In genomic region chr13:51420681-51421476, GRCh38 we compare ENCODE assay signal across 14 cellular contexts. TPM values are rescaled to one million over a fixed set of nuclear protein-coding genes. Genes with fewer than 3 reads are reported as not detected.
A peak's percentile ranks its signal among the peaks of the same experiment; 100 is the strongest.
DNase-seq lines count a peak whose midpoint lies in the region; ATAC-seq and TF ChIP-seq lines count a peak whose summit lies in the region.
"Had no signal": no experiment of that assay in that cellular context is flagged by ENCODE, and none has a peak within 500 bp of the region (broad histone marks: within the 10 kb centered on the region; RNA-seq: fewer than 3 reads in every experiment).

No MANE protein-coding gene starts in this region.

- H3K79me2 ChIP-seq in GM23338 (replicated peaks; ENCODE audit: insufficient read depth), result peaks cover 96% of the 10 kb centered on the region

- H3K36me3 ChIP-seq in CD4-positive, alpha-beta memory T cell (ENCODE audit: insufficient read depth, low read length), result no peaks in the 10 kb centered on the region
- H3K36me3 ChIP-seq in GM23338 (ENCODE audit: insufficient read depth), result peaks cover 6% of the 10 kb centered on the region; the same call in 1 of the 2 replicates
- H3K36me3 ChIP-seq: ascending aorta had no signal

- H3F3A ChIP-seq in GM23338 (replicated peaks; ENCODE audit: low read depth), result no peaks in the 10 kb centered on the region; the same call in 1 of the 2 replicates

- no peaks in the 10 kb centered on the region for H3K9me3 ChIP-seq in CD4-positive, alpha-beta memory T cell (ENCODE audit: control insufficient read depth in 1 of 2, low read length in 2 of 2)
- H3K9me3 ChIP-seq: ascending aorta, psoas muscle had no signal

- H2AFZ ChIP-seq in GM23338, result no peak overlapping the region

- peak overlapping the region; percentile 28 to 75 (median 67) for H3K4me3 Mint-ChIP-seq in CD4-positive, alpha-beta memory T cell
- no peak overlapping the region for H3K4me3 Mint-ChIP-seq in GM23338
- peak overlapping the region; percentile 9 to 23 for H3K4me3 Mint-ChIP-seq in activated T-cell treated with anti-CD3 and anti-CD28 coated beads, Interleukin-2, amount 50 U/mL, for 72 hours

- H3K4me2 ChIP-seq in GM23338, result no peak overlapping the region

- peaks cover 31 to 36% of the 10 kb centered on the region in 2 donors for H3K36me3 Mint-ChIP-seq in CD4-positive, alpha-beta memory T cell
- H3K36me3 Mint-ChIP-seq in GM23338 (ENCODE audit: low read depth), result peaks cover 39% of the 10 kb centered on the region
- H3K36me3 Mint-ChIP-seq in activated T-cell treated with anti-CD3 and anti-CD28 coated beads, Interleukin-2, amount 50 U/mL, for 72 hours (ENCODE audit: insufficient read depth in 2 of 2), result peaks cover 20 to 28% of the 10 kb centered on the region in 2 donors

- peak in 2 of 5 donors; percentile 6 to 16 for DNase-seq in CD4-positive, alpha-beta memory T cell
- DNase-seq in GM23338 (ENCODE audit: low spot score) (no peak), myocyte (ENCODE audit: low read depth) (peak; percentile 7), cerebellum (ENCODE audit: low spot score) (no peak), NCI-H2029 treated with DMSO at 0.1 percent for 48 hours (lab: John Stamatoyannopoulos, UW) (no peak), pons (ENCODE audit: low spot score) (no peak)
- no peak for DNase-seq in activated T-cell treated with anti-CD3 and anti-CD28 coated beads, Interleukin-2, amount 50 U/mL, for 72 hours
- no peak for DNase-seq in activated CD4-positive, CD25-positive, alpha-beta regulatory T cell (lab: John Stamatoyannopoulos, UW)
- DNase-seq: NCI-H1105; NCI-H510A; psoas muscle; stimulated activated CD4-positive, alpha-beta T cell treated with anti-CD3 and anti-CD28 coated beads, Interleukin-2, amount 100 ng/mL, for 24 hours had no signal

- intact Hi-C loops in CD4-positive, alpha-beta memory T cell (cut with micrococcal nuclease), result loop anchor here (2.0 kb wide), 1 partner anchor 16 kb away; no protein-coding TSS in a partner anchor

- no peaks in the 10 kb centered on the region for H3K9me2 ChIP-seq in GM23338 (ENCODE audit: insufficient read depth)

- H3K27ac ChIP-seq in CD4-positive, alpha-beta memory T cell (ENCODE audit: low read depth, low read length), result no peak overlapping the region
- H3K27ac ChIP-seq in GM23338 (ENCODE audit: low read depth), result 0 out of 2 replicates have a peak overlapping the region, but pooled peaks have one; percentile 11
- H3K27ac ChIP-seq: ascending aorta, psoas muscle had no signal

- no peaks in the 10 kb centered on the region for H4K20me1 ChIP-seq in GM23338 (replicated peaks; ENCODE audit: insufficient read depth)

- no peaks in the 10 kb centered on the region for H3K27me3 Mint-ChIP-seq in CD4-positive, alpha-beta memory T cell
- H3K27me3 Mint-ChIP-seq in GM23338 (ENCODE audit: insufficient read depth, low read depth, poor library complexity), result peaks cover 2% of the 10 kb centered on the region
- no peaks in the 10 kb centered on the region for H3K27me3 Mint-ChIP-seq in activated T-cell treated with anti-CD3 and anti-CD28 coated beads, Interleukin-2, amount 50 U/mL, for 72 hours (ENCODE audit: low read depth)

- H3K4me1 ChIP-seq in CD4-positive, alpha-beta memory T cell (ENCODE audit: insufficient read depth, low read length), result peaks cover 57% of the 10 kb centered on the region
- peaks cover 42% of the 10 kb centered on the region for H3K4me1 ChIP-seq in GM23338 (ENCODE audit: insufficient read depth)

- H3K27me3 ChIP-seq in CD4-positive, alpha-beta memory T cell (ENCODE audit: insufficient read depth, low read length), result no peaks in the 10 kb centered on the region
- H3K27me3 ChIP-seq in GM23338 (ENCODE audit: insufficient read depth), result no peaks in the 10 kb centered on the region
- H3K27me3 ChIP-seq: ascending aorta had no signal

- peaks cover 56 to 73% (median 63%) of the 10 kb centered on the region in 4 donors for H3K4me1 Mint-ChIP-seq in CD4-positive, alpha-beta memory T cell
- peaks cover 39% of the 10 kb centered on the region for H3K4me1 Mint-ChIP-seq in GM23338
- peaks cover 67% of the 10 kb centered on the region for H3K4me1 Mint-ChIP-seq in activated T-cell treated with anti-CD3 and anti-CD28 coated beads, Interleukin-2, amount 50 U/mL, for 72 hours (ENCODE audit: low read depth)

- no peak for TF ChIP-seq CTCF in GM23338 (conservative IDR thresholded peaks at IDR 0.05; ENCODE audit: low read depth in 2 of 2)

- ATAC-seq in GM23338, result no peak
- peak; percentile 38 to 60 for ATAC-seq in activated T-cell treated with anti-CD3 and anti-CD28 coated beads, Interleukin-2, amount 50 U/mL, for 72 hours (replicated peaks in 1 of 2)
- ATAC-seq: Panc1, psoas muscle had no signal

- CTCF ChIA-PET in CD4-positive, alpha-beta memory T cell (lab: Charles Lee; ENCODE audit: partially characterized antibody), result interaction anchor here (0.7 to 1.2 kb wide), 5 partner anchors 19 to 380 kb away, joined by 3 to 6 read pairs (median 4); no protein-coding TSS in a partner anchor

- peak overlapping the region; percentile 20 to 86 (median 77) for H3K27ac Mint-ChIP-seq in CD4-positive, alpha-beta memory T cell
- H3K27ac Mint-ChIP-seq in GM23338, result peak overlapping the region; percentile 76
- H3K27ac Mint-ChIP-seq in activated T-cell treated with anti-CD3 and anti-CD28 coated beads, Interleukin-2, amount 50 U/mL, for 72 hours, result peak overlapping the region; percentile 12

- H3K4me3 ChIP-seq in CD4-positive, alpha-beta memory T cell (ENCODE audit: low read length in 2 of 2), result no peak overlapping the region
- no peak overlapping the region for H3K4me3 ChIP-seq in GM23338
- H3K4me3 ChIP-seq: ascending aorta, psoas muscle had no signal

- H3K9me3 Mint-ChIP-seq in CD4-positive, alpha-beta memory T cell, result peaks cover 0 to 12% (median 3%) of the 10 kb centered on the region in 8 donors
- H3K9me3 Mint-ChIP-seq in GM23338, result peaks cover 16% of the 10 kb centered on the region
- H3K9me3 Mint-ChIP-seq in activated T-cell treated with anti-CD3 and anti-CD28 coated beads, Interleukin-2, amount 50 U/mL, for 72 hours, result peaks cover under 1 to 1% of the 10 kb centered on the region in 2 donors

- POLR2A ChIA-PET in CD4-positive, alpha-beta memory T cell (lab: Charles Lee; ENCODE audit: partially characterized antibody), result interaction anchor here (0.6 to 4.6 kb wide), 4 partner anchors 32 to 398 kb away, joined by 3 to 26 read pairs (median 4); partner anchors contain the start of gene INTS6

TF ChIP-seq in GM23338, 12 proteins besides CTCF, POLR2A, EP300 and RAD21:
- TF ChIP-seq ZNF114 (CRISPR knock-in tag; IDR thresholded peaks at IDR 0.05) (no peak), EZH2 (IDR thresholded peaks at IDR 0.05; ENCODE audit: low read depth, unreplicated experiment) (no peak), JUNB (IDR thresholded peaks at IDR 0.05; ENCODE audit: unreplicated experiment) (no peak), STAT1 (IDR thresholded peaks at IDR 0.05; ENCODE audit: unreplicated experiment) (no peak), EZH2phosphoT487 (IDR thresholded peaks at IDR 0.05; ENCODE audit: unreplicated experiment) (no peak), REST (IDR thresholded peaks at IDR 0.05; ENCODE audit: unreplicated experiment) (no peak), ZNF331 (CRISPR knock-in tag; IDR thresholded peaks at IDR 0.05; ENCODE audit: low read depth) (no peak)

RNA-seq across cellular contexts. Expression of gene INTS6, which starts 32.0 kb away (rescaled TPM):
- total RNA-seq in CD4-positive, alpha-beta memory T cell, result 10 to 100 TPM; 55.7 to 65.6 TPM
- 10 to 100 TPM; 15.4 to 28.0 TPM for polyA plus RNA-seq in CD4-positive, alpha-beta memory T cell
- 38.6 and 47.2 TPM in 2 replicates for total RNA-seq in GM23338 (2014; rRNA removed; shearing (Covaris generic))
- 24.8 and 25.1 TPM in 2 replicates for polyA plus RNA-seq in GM23338 (2016; fragmentation: Nextera tagmentation; extraction: Ambion mirVana)
- total RNA-seq in activated T-cell treated with anti-CD3 and anti-CD28 coated beads, Interleukin-2, amount 50 U/mL, for 72 hours, result 100 to 1,000 TPM in 1 of 2 donors, 10 to 100 TPM in 1; 94.5 to 106 TPM
- total RNA-seq in myocyte (38.2 and 42.6 TPM in 2 replicates), cerebellum (50.3 TPM)
- polyA plus RNA-seq in myocyte (2012), result 15.7 TPM

Comparison
In these comparisons a context has a peak if more than half of its experiments do, and no peak if none do; other contexts are left out.
1. H3K27ac Mint-ChIP-seq: peak in every context shown above with its lines; median percentile 77 in CD4-positive, alpha-beta memory T cell; 76 in GM23338; 12 in activated T-cell treated with anti-CD3 and anti-CD28 coated beads, Interleukin-2, amount 50 U/mL, for 72 hours.